ENCODE assay signal across 8 cellular contexts in genomic region chr12:31807081-31807772, GRCh38.
DNase-seq lines count a peak whose midpoint lies in the region; ATAC-seq and TF ChIP-seq lines count a peak whose summit lies in the region.
"Not testable (repeated sequence)": the region's sequence is repeated elsewhere in the genome, so short reads cannot be mapped to it uniquely, and the experiment has no call there.

No MANE protein-coding gene starts in this region.

- H3K36me3 Mint-ChIP-seq in CD8-positive, alpha-beta T cell; T-cell; progenitor cell of endocrine pancreas (ENCODE audit: insufficient read depth); stimulated activated memory B cell treated with anti-CD40 and anti-IgM and Interleukin-4, amounts not matched to agents 10 μg/mL and 1 μg/mL and 100 μg/mL, for 72 hours: not testable (repeated sequence)
- H3K36me3 Mint-ChIP-seq in activated CD8-positive, alpha-beta memory T cell treated with anti-CD3 and anti-CD28 coated beads, Interleukin-2, amount 10 ng/mL, durations not matched to agents 7 days and 5 days: peaks cover 11% of the 10 kb centered on the region

- CTCF ChIA-PET in CD8-positive, alpha-beta T cell (lab: Charles Lee); T-cell (lab: Charles Lee): not testable (repeated sequence)
- CTCF ChIA-PET in activated CD8-positive, alpha-beta memory T cell treated with anti-CD3 and anti-CD28 coated beads, Interleukin-2, amount 10 ng/mL, durations not matched to agents 7 days and 5 days (lab: Charles Lee): interaction anchor here (1.2 to 1.3 kb wide), 2 partner anchors 9 to 153 kb away, joined by 4 read pairs; partner anchors contain the start of gene RESF1

- not testable (repeated sequence) for H3K4me3 ChIP-seq in CD8-positive, alpha-beta T cell (ENCODE audit: low read depth, low read length)

- not testable (repeated sequence) for TF ChIP-seq CTCF in CD8-positive, alpha-beta T cell (IDR thresholded peaks at IDR 0.05); progenitor cell of endocrine pancreas (IDR thresholded peaks at IDR 0.05; ENCODE audit: unreplicated experiment)

- peak overlapping the region; percentile 98 for H3K27ac Mint-ChIP-seq in CD8-positive, alpha-beta T cell
- H3K27ac Mint-ChIP-seq in T-cell (peak overlapping the region; percentile 84 to 97), progenitor cell of endocrine pancreas (peak overlapping the region; percentile 1)
- H3K27ac Mint-ChIP-seq in activated CD8-positive, alpha-beta memory T cell treated with anti-CD3 and anti-CD28 coated beads, Interleukin-2, amount 10 ng/mL, durations not matched to agents 7 days and 5 days: peak overlapping the region; percentile 83
- peak overlapping the region; percentile 78 for H3K27ac Mint-ChIP-seq in stimulated activated memory B cell treated with anti-CD40 and anti-IgM and Interleukin-4, amounts not matched to agents 10 μg/mL and 1 μg/mL and 100 μg/mL, for 72 hours

- peaks cover 51% of the 10 kb centered on the region for H3K4me1 Mint-ChIP-seq in CD8-positive, alpha-beta T cell (ENCODE audit: low read depth)
- H3K4me1 Mint-ChIP-seq in T-cell (peaks cover 46 to 65% (median 56%) of the 10 kb centered on the region in 3 donors), progenitor cell of endocrine pancreas (ENCODE audit: low read depth) (peaks cover 29% of the 10 kb centered on the region)
- peaks cover 50% of the 10 kb centered on the region for H3K4me1 Mint-ChIP-seq in activated CD8-positive, alpha-beta memory T cell treated with anti-CD3 and anti-CD28 coated beads, Interleukin-2, amount 10 ng/mL, durations not matched to agents 7 days and 5 days
- peaks cover 62% of the 10 kb centered on the region for H3K4me1 Mint-ChIP-seq in stimulated activated memory B cell treated with anti-CD40 and anti-IgM and Interleukin-4, amounts not matched to agents 10 μg/mL and 1 μg/mL and 100 μg/mL, for 72 hours

- not testable (repeated sequence) for H3K27me3 ChIP-seq in CD8-positive, alpha-beta T cell (ENCODE audit: insufficient read depth, low read length)

- DNase-seq in CD8-positive, alpha-beta T cell: peak in 4 of 7 experiments; percentile 29 to 56 (median 39)
- DNase-seq in T-cell (peak in 4 of 34 experiments; percentile 4 to 22 (median 19)), germinal center (ENCODE audit: low spot score) (peak; percentile 19)
- peak; percentile 42 for DNase-seq in activated CD8-positive, alpha-beta memory T cell treated with anti-CD3 and anti-CD28 coated beads, Interleukin-2, amount 10 ng/mL, durations not matched to agents 7 days and 5 days
- peak; percentile 31 for DNase-seq in activated naive CD4-positive, alpha-beta T cell treated with anti-CD3 and anti-CD28 coated beads, Interleukin-2, amount 50 U/mL, for 16 hours
- DNase-seq in progenitor cell of endocrine pancreas (ENCODE audit: low spot score, unreplicated experiment): not testable (repeated sequence)

- H3K4me1 ChIP-seq in CD8-positive, alpha-beta T cell (ENCODE audit: insufficient read depth, low read length): peaks cover 28% of the 10 kb centered on the region

- peak overlapping the region; percentile 29 for H3K27ac ChIP-seq in CD8-positive, alpha-beta T cell (ENCODE audit: low read depth, low read length)

- peak; percentile 63 for ATAC-seq in CD8-positive, alpha-beta T cell
- ATAC-seq in GM19351 (IDR thresholded peaks at IDR 0.05; ENCODE audit: unreplicated experiment) (peak; percentile 22), T-cell (replicated peaks in 1 of 4) (peak in 3 of 4 experiments; percentile 52 to 63 (median 58))
- not testable (repeated sequence) for ATAC-seq in activated CD8-positive, alpha-beta memory T cell treated with anti-CD3 and anti-CD28 coated beads, Interleukin-2, amount 10 ng/mL, durations not matched to agents 7 days and 5 days
- ATAC-seq in stimulated activated memory B cell treated with anti-CD40 and anti-IgM and Interleukin-4, amounts not matched to agents 10 μg/mL and 1 μg/mL and 100 μg/mL, for 72 hours: peak; percentile 57

- intact Hi-C loops in CD8-positive, alpha-beta T cell (cut with DNase I, micrococcal nuclease): loop anchor here (2.0 to 5.0 kb wide), 3 partner anchors 80 to 165 kb away; partner anchors contain the start of gene AMN1 (in 1 of the 2)

- peak overlapping the region; percentile 73 for H3K4me3 Mint-ChIP-seq in CD8-positive, alpha-beta T cell
- peak overlapping the region; percentile 49 to 73 (median 65) for H3K4me3 Mint-ChIP-seq in T-cell
- not testable (repeated sequence) for H3K4me3 Mint-ChIP-seq in activated CD8-positive, alpha-beta memory T cell treated with anti-CD3 and anti-CD28 coated beads, Interleukin-2, amount 10 ng/mL, durations not matched to agents 7 days and 5 days; progenitor cell of endocrine pancreas (ENCODE audit: low read depth)
- H3K4me3 Mint-ChIP-seq in stimulated activated memory B cell treated with anti-CD40 and anti-IgM and Interleukin-4, amounts not matched to agents 10 μg/mL and 1 μg/mL and 100 μg/mL, for 72 hours: peak overlapping the region; percentile 84

- H3K27me3 Mint-ChIP-seq in CD8-positive, alpha-beta T cell (ENCODE audit: low read depth); T-cell; activated CD8-positive, alpha-beta memory T cell treated with anti-CD3 and anti-CD28 coated beads, Interleukin-2, amount 10 ng/mL, durations not matched to agents 7 days and 5 days; progenitor cell of endocrine pancreas; stimulated activated memory B cell treated with anti-CD40 and anti-IgM and Interleukin-4, amounts not matched to agents 10 μg/mL and 1 μg/mL and 100 μg/mL, for 72 hours: not testable (repeated sequence)

- H3K9me3 Mint-ChIP-seq in CD8-positive, alpha-beta T cell; T-cell; activated CD8-positive, alpha-beta memory T cell treated with anti-CD3 and anti-CD28 coated beads, Interleukin-2, amount 10 ng/mL, durations not matched to agents 7 days and 5 days (ENCODE audit: low read depth); progenitor cell of endocrine pancreas (ENCODE audit: low read depth); stimulated activated memory B cell treated with anti-CD40 and anti-IgM and Interleukin-4, amounts not matched to agents 10 μg/mL and 1 μg/mL and 100 μg/mL, for 72 hours: not testable (repeated sequence)

- H3K9me3 ChIP-seq in CD8-positive, alpha-beta T cell (ENCODE audit: low read length): not testable (repeated sequence)

- H3K36me3 ChIP-seq in CD8-positive, alpha-beta T cell (ENCODE audit: insufficient read depth, low read length): not testable (repeated sequence)

- POLR2A ChIA-PET in CD8-positive, alpha-beta T cell (lab: Charles Lee): interaction anchor here (0.5 to 1.8 kb wide), 6 partner anchors 13 to 176 kb away, joined by 3 to 7 read pairs (median 3); partner anchors contain the start of gene RESF1
- POLR2A ChIA-PET in T-cell (lab: Charles Lee): not testable (repeated sequence)

Comparison
In these comparisons a context has a peak if more than half of its experiments do, and no peak if none do; other contexts are left out.
1. H3K27ac Mint-ChIP-seq: peak in every context shown above with its lines; median percentile 98 in CD8-positive, alpha-beta T cell; 90 in T-cell; 83 in activated CD8-positive, alpha-beta memory T cell treated with anti-CD3 and anti-CD28 coated beads, Interleukin-2, amount 10 ng/mL, durations not matched to agents 7 days and 5 days; 78 in stimulated activated memory B cell treated with anti-CD40 and anti-IgM and Interleukin-4, amounts not matched to agents 10 μg/mL and 1 μg/mL and 100 μg/mL, for 72 hours; 1 in progenitor cell of endocrine pancreas.